8 cellular contexts compared by ENCODE assay signal in genomic region chr10:77925795-77926565, GRCh38. TPM values are rescaled to one million over a fixed set of nuclear protein-coding genes. Genes with fewer than 3 reads are reported as not detected.
DNase-seq lines count a peak whose midpoint lies in the region; ATAC-seq and TF ChIP-seq lines count a peak whose summit lies in the region.

No MANE protein-coding gene starts in this region.

- H3K9me3 ChIP-seq in BLaER1: no peaks in the 10 kb centered on the region
- no peaks in the 10 kb centered on the region for H3K9me3 ChIP-seq in fibroblast of lung (ENCODE audit: control insufficient read depth, insufficient read depth, low read depth, low read length)

- H3K36me3 Mint-ChIP-seq in activated CD8-positive, alpha-beta T cell treated with anti-CD3 and anti-CD28 coated beads, Interleukin-2, amount 10 ng/mL, durations not matched to agents 7 days and 5 days (ENCODE audit: low read depth): no peaks in the 10 kb centered on the region
- no peaks in the 10 kb centered on the region for H3K36me3 Mint-ChIP-seq in natural killer cell

- H3K27ac Mint-ChIP-seq in activated CD8-positive, alpha-beta T cell treated with anti-CD3 and anti-CD28 coated beads, Interleukin-2, amount 10 ng/mL, durations not matched to agents 7 days and 5 days: no peak overlapping the region
- peak overlapping the region; percentile 67 to 72 for H3K27ac Mint-ChIP-seq in natural killer cell

- H4K20me1 ChIP-seq in BLaER1 (peaks cover 39% of the 10 kb centered on the region), fibroblast of lung (ENCODE audit: control insufficient read depth, extremely low read depth, insufficient read depth, low read length) (no peaks in the 10 kb centered on the region)

- peak overlapping the region; percentile 50 for H3K4me3 Mint-ChIP-seq in activated CD8-positive, alpha-beta T cell treated with anti-CD3 and anti-CD28 coated beads, Interleukin-2, amount 10 ng/mL, durations not matched to agents 7 days and 5 days
- H3K4me3 Mint-ChIP-seq in natural killer cell: peak overlapping the region; percentile 93

- TF ChIP-seq CTCF in fibroblast of lung (conservative IDR thresholded peaks at IDR 0.05 in 1 of 2, IDR thresholded peaks at IDR 0.05 in 1 of 2; ENCODE audit: low read depth in 1 of 2, low read length in 2 of 2): no peak
- no peak for TF ChIP-seq CTCF in natural killer cell (IDR thresholded peaks at IDR 0.05)

- H3K79me2 ChIP-seq in fibroblast of lung (ENCODE audit: control insufficient read depth, insufficient read depth, low read length): peaks cover 50% of the 10 kb centered on the region

- no peaks in the 10 kb centered on the region for H3K9me3 Mint-ChIP-seq in activated CD8-positive, alpha-beta T cell treated with anti-CD3 and anti-CD28 coated beads, Interleukin-2, amount 10 ng/mL, durations not matched to agents 7 days and 5 days (ENCODE audit: insufficient read depth)
- H3K9me3 Mint-ChIP-seq in natural killer cell: no peaks in the 10 kb centered on the region

- peak overlapping the region; percentile 62 for H2AFZ ChIP-seq in fibroblast of lung (ENCODE audit: low read length)

- DNase-seq in GM19238 (ENCODE audit: insufficient read length, low spot score) (peak; percentile 27), fibroblast of lung (ENCODE audit: low read depth in 2 of 2) (peak; percentile 28 to 33), natural killer cell (peak; percentile 39), HPDE6-E6E7 (ENCODE audit: extremely low spot score) (no peak), NCI-H510A (lab: John Stamatoyannopoulos, UW) (no peak)
- peak; percentile 35 for DNase-seq in activated CD8-positive, alpha-beta T cell treated with anti-CD3 and anti-CD28 coated beads, Interleukin-2, amount 10 ng/mL, durations not matched to agents 7 days and 5 days

- CTCF ChIA-PET in activated CD8-positive, alpha-beta T cell treated with anti-CD3 and anti-CD28 coated beads, Interleukin-2, amount 10 ng/mL, durations not matched to agents 7 days and 5 days (lab: Charles Lee): no interaction called here

- H3K27ac ChIP-seq in BLaER1: peak overlapping the region; percentile 77
- peak overlapping the region; percentile 65 for H3K27ac ChIP-seq in fibroblast of lung (ENCODE audit: insufficient read depth, low read length)

- peaks cover 15% of the 10 kb centered on the region for H3K4me1 Mint-ChIP-seq in activated CD8-positive, alpha-beta T cell treated with anti-CD3 and anti-CD28 coated beads, Interleukin-2, amount 10 ng/mL, durations not matched to agents 7 days and 5 days (ENCODE audit: low read depth)
- H3K4me1 Mint-ChIP-seq in natural killer cell: peaks cover 34 to 36% of the 10 kb centered on the region in 2 donors

- peak overlapping the region; percentile 84 for H3K4me3 ChIP-seq in BLaER1
- H3K4me3 ChIP-seq in fibroblast of lung (replicated peaks in 1 of 4; ENCODE audit: control extremely low read depth in 1 of 4, insufficient read depth in 1 of 4, low read depth in 3 of 4, low read length in 4 of 4): peak overlapping the region; percentile 75 to 93 (median 89)

- intact Hi-C loops in natural killer cell (cut with micrococcal nuclease): loop anchor here (2.0 kb wide), 1 partner anchor 79 kb away; no protein-coding TSS in a partner anchor

- H3K4me2 ChIP-seq in BLaER1: peak overlapping the region; percentile 98
- H3K4me2 ChIP-seq in fibroblast of lung (ENCODE audit: extremely low read depth, insufficient read depth, low read length): peak overlapping the region; percentile 97

- H3K27me3 ChIP-seq in BLaER1 (peaks cover 47% of the 10 kb centered on the region), fibroblast of lung (ENCODE audit: control insufficient read depth, insufficient read depth, low read length) (peaks cover 10% of the 10 kb centered on the region)

- peak; percentile 49 for ATAC-seq in HG03521 (IDR thresholded peaks at IDR 0.05; ENCODE audit: unreplicated experiment)
- ATAC-seq in activated CD8-positive, alpha-beta T cell treated with anti-CD3 and anti-CD28 coated beads, Interleukin-2, amount 10 ng/mL, durations not matched to agents 7 days and 5 days: peak; percentile 86
- ATAC-seq in natural killer cell: peak; percentile 65 to 76 (median 74)

- H3K27me3 Mint-ChIP-seq in activated CD8-positive, alpha-beta T cell treated with anti-CD3 and anti-CD28 coated beads, Interleukin-2, amount 10 ng/mL, durations not matched to agents 7 days and 5 days (ENCODE audit: low read depth): peaks cover 47% of the 10 kb centered on the region
- H3K27me3 Mint-ChIP-seq in natural killer cell (ENCODE audit: low read depth in 2 of 2): peaks cover 5 to 8% of the 10 kb centered on the region in 2 donors

- H3K4me1 ChIP-seq in BLaER1 (peaks cover 31% of the 10 kb centered on the region), fibroblast of lung (ENCODE audit: control insufficient read depth, extremely low read depth, insufficient read depth, low read length) (peaks cover 8% of the 10 kb centered on the region)

- H3K9ac ChIP-seq in BLaER1 (peak overlapping the region; percentile 80), fibroblast of lung (ENCODE audit: insufficient read depth, low read length) (peak overlapping the region; percentile 83)

- H3K36me3 ChIP-seq in BLaER1: no peaks in the 10 kb centered on the region
- H3K36me3 ChIP-seq in fibroblast of lung (ENCODE audit: control insufficient read depth, insufficient read depth, low read length): no peaks in the 10 kb centered on the region

- POLR2A ChIA-PET in activated CD8-positive, alpha-beta T cell treated with anti-CD3 and anti-CD28 coated beads, Interleukin-2, amount 10 ng/mL, durations not matched to agents 7 days and 5 days (lab: Charles Lee): no interaction called here

RNA-seq across cellular contexts. Expression of gene DLG5, which starts 0.6 kb away (rescaled TPM):
- total RNA-seq in activated CD8-positive, alpha-beta T cell treated with anti-CD3 and anti-CD28 coated beads, Interleukin-2, amount 10 ng/mL, durations not matched to agents 7 days and 5 days: 1 to 10 TPM; 3.2 to 3.5 TPM
- 40.1 and 40.8 TPM in 2 replicates for total RNA-seq in fibroblast of lung
- 15.3 and 22.9 TPM in 2 replicates for polyA plus RNA-seq in fibroblast of lung
- polyA plus RNA-seq in fibroblast of lung (2012): 24.4 and 29.7 TPM in 2 replicates
- 80.9 and 123 TPM in 2 replicates for polyA minus RNA-seq in fibroblast of lung (ENCODE audit: low replicate concordance)
- 10 to 100 TPM; 52.8 to 75.0 (median 52.9) TPM for total RNA-seq in natural killer cell

Comparison
In these comparisons a context has a peak if more than half of its experiments do, and no peak if none do; other contexts are left out.
1. DNase-seq: peak in GM19238 (single experiment), activated CD8-positive, alpha-beta T cell treated with anti-CD3 and anti-CD28 coated beads, Interleukin-2, amount 10 ng/mL, durations not matched to agents 7 days and 5 days (single experiment), fibroblast of lung (2 of 2) and natural killer cell (single experiment); none in HPDE6-E6E7 (single experiment) and NCI-H510A (single experiment).
2. Peak in every context shown above with its lines, with median percentiles within 50 percentile points of each other: ATAC-seq.